In genomic region chr6:132459605-132459952, GRCh38 we compare ENCODE assay signal across 16 cellular contexts. TPM values are rescaled to one million over a fixed set of nuclear protein-coding genes. Genes with fewer than 3 reads are reported as not detected.
DNase-seq lines count a peak whose midpoint lies in the region; ATAC-seq, FAIRE-seq and TF ChIP-seq lines count a peak whose summit lies in the region.
"Had no signal": no experiment of that assay in that cellular context is flagged by ENCODE, and none has a peak within 500 bp of the region (broad histone marks: within the 10 kb centered on the region; RNA-seq: fewer than 3 reads in every experiment).

No MANE protein-coding gene starts in this region.

- H3K9me3 ChIP-seq in mammary epithelial cell (replicated peaks; ENCODE audit: insufficient read depth, low read length) (no peaks in the 10 kb centered on the region), breast epithelium (no peaks in the 10 kb centered on the region), SU-DHL-6 (ENCODE audit: insufficient read depth, low read length) (no peaks in the 10 kb centered on the region), kidney (ENCODE audit: control insufficient read depth in 1 of 2, low read length in 2 of 2) (no peaks in the 10 kb centered on the region)
- H3K9me3 ChIP-seq: BLaER1 treated with 17β-estradiol and CSF1 and Interleukin-3, amounts not matched to agents 10 nM and 100 nM; HAP-1 had no signal

- H3K4me2 ChIP-seq in mammary epithelial cell (ENCODE audit: insufficient read depth, low read depth, low read length) (no peak overlapping the region), SU-DHL-6 (ENCODE audit: low read depth, low read length, poor library complexity, severe bottlenecking) (no peak overlapping the region)
- H3K4me2 ChIP-seq: BLaER1 treated with 17β-estradiol and CSF1 and Interleukin-3, amounts not matched to agents 10 nM and 100 nM had no signal

- no peak for TF ChIP-seq POLR2A in breast epithelium (IDR thresholded peaks at IDR 0.05)

- H3K4me1 Mint-ChIP-seq in naive B cell: peaks cover 6 to 31% (median 14%) of the 10 kb centered on the region in 3 donors

- H4K20me1 ChIP-seq in mammary epithelial cell (ENCODE audit: insufficient read depth, low read length) (no peaks in the 10 kb centered on the region), SU-DHL-6 (ENCODE audit: low read depth, low read length) (no peaks in the 10 kb centered on the region)

- H3K27me3 ChIP-seq in mammary epithelial cell (ENCODE audit: insufficient read depth, low read length) (no peaks in the 10 kb centered on the region), breast epithelium (no peaks in the 10 kb centered on the region), SU-DHL-6 (ENCODE audit: low read length) (no peaks in the 10 kb centered on the region)
- H3K27me3 ChIP-seq: BLaER1 treated with 17β-estradiol and CSF1 and Interleukin-3, amounts not matched to agents 10 nM and 100 nM had no signal

- H2AFZ ChIP-seq in mammary epithelial cell (ENCODE audit: low read depth, low read length) (no peak overlapping the region), SU-DHL-6 (ENCODE audit: low read depth, low read length, severe bottlenecking) (no peak overlapping the region)

- H3K36me3 ChIP-seq in mammary epithelial cell (ENCODE audit: insufficient read depth, low read length): peaks cover 11% of the 10 kb centered on the region
- H3K36me3 ChIP-seq in breast epithelium: peaks cover 16% of the 10 kb centered on the region
- H3K36me3 ChIP-seq in SU-DHL-6 (ENCODE audit: low read length): peaks cover 78% of the 10 kb centered on the region
- H3K36me3 ChIP-seq in kidney (ENCODE audit: control insufficient read depth in 1 of 2, insufficient read depth in 2 of 2, low read length in 2 of 2): peaks cover 32 to 60% of the 10 kb centered on the region in 2 donors

- no peaks in the 10 kb centered on the region for H3K9me2 ChIP-seq in SU-DHL-6 (replicated peaks; ENCODE audit: insufficient read depth, low read length)

- H3K27me3 Mint-ChIP-seq in naive B cell: no peaks in the 10 kb centered on the region
- H3K27me3 Mint-ChIP-seq: CD4-positive, alpha-beta T cell had no signal

- no peak for DNase-seq in mammary epithelial cell
- no peak for DNase-seq in breast epithelium (ENCODE audit: low spot score in 2 of 2)
- DNase-seq in naive B cell: peak; percentile 12
- no peak for DNase-seq in activated CD8-positive, alpha-beta memory T cell treated with anti-CD3 and anti-CD28 coated beads, Interleukin-2, amount 50 U/mL, for 4 hours
- DNase-seq in kidney: no peak
- DNase-seq: 8988T; AML-193; CD4-positive, alpha-beta T cell; DMS79 had no signal

- FAIRE-seq in kidney (lab: Jason Lieb, UNC): no peak
- FAIRE-seq: GM12892, H1 had no signal

- H3K79me2 ChIP-seq in mammary epithelial cell (ENCODE audit: insufficient read depth, low read length) (no peaks in the 10 kb centered on the region), SU-DHL-6 (ENCODE audit: insufficient read depth, low read length) (no peaks in the 10 kb centered on the region; the same call in 1 of the 2 replicates)

- no peaks in the 10 kb centered on the region for H3K4me1 ChIP-seq in mammary epithelial cell (ENCODE audit: insufficient read depth, low read length)
- no peaks in the 10 kb centered on the region for H3K4me1 ChIP-seq in breast epithelium
- H3K4me1 ChIP-seq in kidney (ENCODE audit: control insufficient read depth in 1 of 2, insufficient read depth in 1 of 2, low read depth in 1 of 2, low read length in 2 of 2): no peaks in the 10 kb centered on the region
- H3K4me1 ChIP-seq: HAP-1 had no signal

- ATAC-seq in naive B cell (ENCODE audit: low read depth in 2 of 2): peak; percentile 30 to 54
- no peak for ATAC-seq in HG02852 (IDR thresholded peaks at IDR 0.05; ENCODE audit: unreplicated experiment)

- peaks cover 12% of the 10 kb centered on the region for H3F3A ChIP-seq in SU-DHL-6 (ENCODE audit: insufficient read depth)

- H3K36me3 Mint-ChIP-seq in naive B cell: peaks cover 25 to 53% of the 10 kb centered on the region in 2 donors

- 94% methylated on average over 3 of the region's 3 CpGs for WGBS in mammary epithelial cell (ENCODE audit: low coverage, missing lambda C conversion rate)

- TF ChIP-seq CTCF in mammary epithelial cell (conservative IDR thresholded peaks at IDR 0.05 in 1 of 2, IDR thresholded peaks at IDR 0.05 in 1 of 2; ENCODE audit: extremely low read depth in 1 of 2, insufficient read depth in 1 of 2, low read depth in 1 of 2, low read length in 2 of 2) (no peak), breast epithelium (IDR thresholded peaks at IDR 0.05) (no peak), SU-DHL-6 (IDR thresholded peaks at IDR 0.05; ENCODE audit: insufficient read depth, low read length, poor library complexity, severe bottlenecking) (no peak), kidney (IDR thresholded peaks at IDR 0.05; ENCODE audit: borderline replicate concordance, extremely low read depth, insufficient read depth) (no peak)

- intact Hi-C loops in mammary epithelial cell (cut with micrococcal nuclease): no loop called here
- intact Hi-C loops in breast epithelium (cut with DNase I; ENCODE audit: low total_unique reads): no loop called here
- intact Hi-C loops in kidney (cut with DNase I): no loop called here

- dilution Hi-C loops in mammary epithelial cell (cut with HindIII; ENCODE audit: low sequenced_read_pairs): no loop called here

- CTCF ChIA-PET in mammary epithelial cell (lab: Charles Lee; ENCODE audit: low non-redundant PET): no interaction called here

- H3K27ac ChIP-seq in mammary epithelial cell (ENCODE audit: insufficient read depth, low read depth, low read length) (no peak overlapping the region), breast epithelium (no peak overlapping the region), SU-DHL-6 (ENCODE audit: low read depth, low read length) (peak overlapping the region; percentile 18; the same call in 1 of the 2 replicates), kidney (ENCODE audit: low read depth in 2 of 2, low read length in 2 of 2) (no peak overlapping the region)
- H3K27ac ChIP-seq: BLaER1 treated with 17β-estradiol and CSF1 and Interleukin-3, amounts not matched to agents 10 nM and 100 nM had no signal

- H3K9me3 Mint-ChIP-seq in naive B cell: no peaks in the 10 kb centered on the region
- H3K9me3 Mint-ChIP-seq: CD4-positive, alpha-beta T cell had no signal

- in situ Hi-C loops in mammary epithelial cell (cut with MboI; ENCODE audit: low sequenced_read_pairs in 2 of 2): no loop called here

- H3K27ac Mint-ChIP-seq in naive B cell: peak overlapping the region in 4 of 6 donors; percentile 31 to 78 (median 60)
- H3K27ac Mint-ChIP-seq: CD4-positive, alpha-beta T cell had no signal

- BruUV-seq in mammary epithelial cell (replicated peaks; lab: Mats Ljungman, UMichigan): TSS peak; percentile 17

- H3K9ac ChIP-seq in mammary epithelial cell (ENCODE audit: insufficient read depth, low read length) (no peak overlapping the region), SU-DHL-6 (ENCODE audit: low read length) (no peak overlapping the region), kidney (ENCODE audit: low read length in 2 of 2) (no peak overlapping the region)
- H3K9ac ChIP-seq: BLaER1 treated with 17β-estradiol and CSF1 and Interleukin-3, amounts not matched to agents 10 nM and 100 nM had no signal

- H3K4me3 ChIP-seq in mammary epithelial cell (replicated peaks in 1 of 3; ENCODE audit: insufficient read depth in 1 of 3, low read depth in 2 of 3, low read length in 3 of 3) (no peak overlapping the region), breast epithelium (no peak overlapping the region), SU-DHL-6 (ENCODE audit: insufficient read depth, low read length, poor library complexity, severe bottlenecking) (no peak overlapping the region), kidney (ENCODE audit: low read length in 2 of 2) (no peak overlapping the region)
- H3K4me3 ChIP-seq: BLaER1 treated with 17β-estradiol and CSF1 and Interleukin-3, amounts not matched to agents 10 nM and 100 nM; HAP-1 had no signal

- H3K4me3 Mint-ChIP-seq in naive B cell: no peak overlapping the region
- H3K4me3 Mint-ChIP-seq: CD4-positive, alpha-beta T cell had no signal

RNA-seq across cellular contexts. Expression of gene STX7, which starts 53.3 kb away (rescaled TPM):
- 10 to 100 TPM; 36.3 to 44.3 TPM for total RNA-seq in mammary epithelial cell
- polyA plus RNA-seq in mammary epithelial cell: 21.2 TPM
- 42.3 TPM for polyA minus RNA-seq in mammary epithelial cell
- 10 to 100 TPM; 28.5 to 67.4 (median 37.8) TPM for total RNA-seq in breast epithelium
- polyA plus RNA-seq in naive B cell (ENCODE audit: low read depth in 6 of 6): 100 to 1,000 TPM; 141 to 257 (median 207) TPM
- total RNA-seq in kidney: 77.9 TPM
- 27.4 TPM for polyA plus RNA-seq in kidney (ENCODE audit: insufficient read depth, low read depth, low replicate concordance)

RNA-seq across cellular contexts. Expression of gene MOXD1, which starts 58.3 kb away (rescaled TPM):
- total RNA-seq in mammary epithelial cell: 10 to 100 TPM in 1 of 2 donors, 1 to 10 TPM in 1; 3.6 to 14.0 TPM
- polyA plus RNA-seq in mammary epithelial cell: 2.8 TPM
- not detected for polyA minus RNA-seq in mammary epithelial cell
- total RNA-seq in breast epithelium: 1 to 10 TPM; 1.8 to 2.9 (median 1.9) TPM
- 10 to 100 TPM in 2 of 6 donors, 1 to 10 TPM in 4; 3.8 to 11.4 (median 8.1) TPM for polyA plus RNA-seq in naive B cell (ENCODE audit: low read depth in 6 of 6)
- total RNA-seq in kidney: 35.9 TPM
- 11.6 TPM for polyA plus RNA-seq in kidney (ENCODE audit: insufficient read depth, low read depth, low replicate concordance)
- total RNA-seq: CD4-positive, alpha-beta T cell; G401 had no signal
